In genomic region chr17:52470553-52470952, GRCh38 we compare ENCODE assay signal across 11 cellular contexts.
"Had no signal": no experiment of that assay in that cellular context is flagged by ENCODE, and none has a peak within 500 bp of the region (broad histone marks: within the 10 kb centered on the region; RNA-seq: fewer than 3 reads in every experiment).

No MANE protein-coding gene starts in this region.

- H3K36me3 ChIP-seq: gastrocnemius medialis, ovary had no signal

- H3K4me1 ChIP-seq: gastrocnemius medialis had no signal

- H3K27ac ChIP-seq: epithelial cell of prostate, gastrocnemius medialis, ovary had no signal

- DNase-seq: activated CD4-positive, alpha-beta T cell treated with anti-CD3 and anti-CD28 coated beads, Interleukin-2, amount 50 U/mL, for 4 hours; activated effector memory CD4-positive, alpha-beta T cell treated with Interleukin-2 at 50 U/mL for 16 hours; activated T-cell treated with anti-CD3 and anti-CD28 coated beads, Interleukin-2, amount 50 U/mL, for 24 hours; effector memory CD4-positive, alpha-beta T cell; gastrocnemius medialis; kidney; left ventricle myocardium superior; ovary; stimulated activated CD4-positive, alpha-beta T cell treated with anti-CD3 and anti-CD28 coated beads, Interleukin-2, amount 100 ng/mL, for 48 hours; stimulated activated naive CD4-positive, alpha-beta T cell treated with Interleukin-2 at 50 U/mL for 16 hours had no signal

- H3K9me3 ChIP-seq: gastrocnemius medialis, ovary had no signal

- H3K27me3 ChIP-seq: gastrocnemius medialis, ovary had no signal

- H3K4me3 ChIP-seq: gastrocnemius medialis, ovary had no signal
